1 cellular context compared by ENCODE assay signal in genomic region chr11:62880231-62880802, GRCh38.
TF ChIP-seq lines count a peak whose summit lies in the region.

No MANE protein-coding gene starts in this region.

TF ChIP-seq in K562, 482 proteins besides CTCF, POLR2A, EP300 and RAD21:
- TF ChIP-seq KLF16 (IDR thresholded peaks at IDR 0.05): 0 out of 2 replicates have a peak, but pooled peaks have one; percentile 11
- peak; percentile 4; the same call in 1 of the 2 replicates for TF ChIP-seq ETV1 (tag; conservative IDR thresholded peaks at IDR 0.05; ENCODE audit: low read depth)
- no peak for TF ChIP-seq ZBTB8A (IDR thresholded peaks at IDR 0.05; ENCODE audit: partially characterized antibody)
- no peak for TF ChIP-seq L3MBTL2 (IDR thresholded peaks at IDR 0.05)
- TF ChIP-seq SAFB2 (IDR thresholded peaks at IDR 0.05; ENCODE audit: borderline replicate concordance, low read depth, low read length, severe bottlenecking): no peak
- TF ChIP-seq ZNF699 (CRISPR knock-in tag; IDR thresholded peaks at IDR 0.05; ENCODE audit: insufficient replicate concordance): no peak
- TF ChIP-seq SMARCE1 (IDR thresholded peaks at IDR 0.05): peak; percentile 35; the same call in 1 of the 2 replicates
- TF ChIP-seq ZNF431 (CRISPR knock-in tag; IDR thresholded peaks at IDR 0.05): peak; percentile 83
- 0 out of 2 replicates have a peak, but pooled peaks have one; percentile 3 for TF ChIP-seq CBFA2T3 (IDR thresholded peaks at IDR 0.05)
- no peak for TF ChIP-seq SMARCB1 (IDR thresholded peaks at IDR 0.05; ENCODE audit: insufficient read length, low read depth)
- TF ChIP-seq GTF2F1 (IDR thresholded peaks at IDR 0.05; ENCODE audit: low read depth, low read length): no peak
- peak; percentile 22; the same call in 1 of the 2 replicates for TF ChIP-seq MTA1 (IDR thresholded peaks at IDR 0.05; ENCODE audit: borderline replicate concordance)
- TF ChIP-seq ZNF239 (CRISPR knock-in tag; IDR thresholded peaks at IDR 0.05): no peak
- TF ChIP-seq FOXK2 (conservative IDR thresholded peaks at IDR 0.05 in 1 of 2, IDR thresholded peaks at IDR 0.05 in 1 of 2; ENCODE audit: low read depth in 2 of 2): no peak
- TF ChIP-seq ZNF586 (CRISPR knock-in tag; conservative IDR thresholded peaks at IDR 0.05): no peak
- TF ChIP-seq DPF2 (IDR thresholded peaks at IDR 0.05): peak; percentile 45; the same call in 1 of the 2 replicates
- 0 out of 2 replicates have a peak, but pooled peaks have one; percentile 38 for TF ChIP-seq MYC (IDR thresholded peaks at IDR 0.05; ENCODE audit: low read depth, low read length)
- no peak for TF ChIP-seq MYC (CRISPR knock-in tag; IDR thresholded peaks at IDR 0.05; ENCODE audit: borderline replicate concordance, low read depth)
- no peak for TF ChIP-seq MCM2 (IDR thresholded peaks at IDR 0.05; ENCODE audit: low read depth)
- 0 out of 2 replicates have a peak, but pooled peaks have one; percentile 3 for TF ChIP-seq ZBTB33 (CRISPR knock-in tag; IDR thresholded peaks at IDR 0.05)
- TF ChIP-seq BRF1 (IDR thresholded peaks at IDR 0.05; ENCODE audit: borderline replicate concordance, extremely low read depth, insufficient read length): no peak
- no peak for TF ChIP-seq CBX8 (IDR thresholded peaks at IDR 0.05; ENCODE audit: borderline replicate concordance, extremely low read depth, low read depth, low read length, poor library complexity, severe bottlenecking)
- no peak for TF ChIP-seq GTF2A2 (tag; IDR thresholded peaks at IDR 0.05)
- TF ChIP-seq MCM5 (IDR thresholded peaks at IDR 0.05; ENCODE audit: low read depth): no peak
- TF ChIP-seq RNF2 (IDR thresholded peaks at IDR 0.05): 0 out of 2 replicates have a peak, but pooled peaks have one; percentile 1
- peak; percentile 19 for TF ChIP-seq MEIS2 (IDR thresholded peaks at IDR 0.05; ENCODE audit: partially characterized antibody)
- peak; percentile 6; the same call in 1 of the 2 replicates for TF ChIP-seq TEAD4 (IDR thresholded peaks at IDR 0.05; ENCODE audit: low read length)
- no peak for TF ChIP-seq TEAD4 (CRISPR knock-in tag; IDR thresholded peaks at IDR 0.05; ENCODE audit: borderline replicate concordance)
- TF ChIP-seq U2AF1 (optimal IDR thresholded peaks at IDR 0.05; ENCODE audit: low read depth, low read length): no peak
- no peak for TF ChIP-seq NFE2L1 (tag; IDR thresholded peaks at IDR 0.05; ENCODE audit: borderline replicate concordance, low read depth)
- peak; percentile 42; the same call in 1 of the 2 replicates for TF ChIP-seq ZNF740 (CRISPR knock-in tag; IDR thresholded peaks at IDR 0.05)
- no peak for TF ChIP-seq ZNF740 (tag; IDR thresholded peaks at IDR 0.05)
- no peak for TF ChIP-seq CREB3 (tag; conservative IDR thresholded peaks at IDR 0.05; ENCODE audit: low read depth)
- peak; percentile 94 for TF ChIP-seq EGR1 (conservative IDR thresholded peaks at IDR 0.05)
- no peak for TF ChIP-seq ADNP (tag; IDR thresholded peaks at IDR 0.05)
- TF ChIP-seq TRIM24 (IDR thresholded peaks at IDR 0.05): no peak
- TF ChIP-seq ETV5 (CRISPR knock-in tag; IDR thresholded peaks at IDR 0.05; ENCODE audit: low read depth): peak; percentile 71
- TF ChIP-seq NCOA6 (IDR thresholded peaks at IDR 0.05): no peak
- 0 out of 2 replicates have a peak, but pooled peaks have one; percentile 22 for TF ChIP-seq MECOM (CRISPR knock-in tag; IDR thresholded peaks at IDR 0.05)
- TF ChIP-seq CREB1 (IDR thresholded peaks at IDR 0.05): no peak
- TF ChIP-seq CREB1 (CRISPR knock-in tag; IDR thresholded peaks at IDR 0.05): no peak
- no peak for TF ChIP-seq ATF6 (CRISPR knock-in tag; IDR thresholded peaks at IDR 0.05)
- no peak for TF ChIP-seq ZNF445 (CRISPR knock-in tag; IDR thresholded peaks at IDR 0.05; ENCODE audit: low read depth)
- 0 out of 2 replicates have a peak, but pooled peaks have one; percentile 21 for TF ChIP-seq SLC30A9 (CRISPR knock-in tag; IDR thresholded peaks at IDR 0.05)
- TF ChIP-seq PHB2 (IDR thresholded peaks at IDR 0.05; ENCODE audit: low read depth): no peak
- no peak for TF ChIP-seq NFE2 (IDR thresholded peaks at IDR 0.05; ENCODE audit: low read depth)
- TF ChIP-seq ZNF57 (CRISPR knock-in tag; IDR thresholded peaks at IDR 0.05): no peak
- TF ChIP-seq PCBP2 (IDR thresholded peaks at IDR 0.05; ENCODE audit: low read depth, low read length, poor library complexity, severe bottlenecking): no peak
- no peak for TF ChIP-seq RBBP5 (IDR thresholded peaks at IDR 0.05; ENCODE audit: borderline replicate concordance, insufficient read depth, low read length, poor library complexity, severe bottlenecking)
- peak; percentile 53; the same call in 1 of the 2 replicates for TF ChIP-seq ELF1 (tag; IDR thresholded peaks at IDR 0.05)
- peak in 1 of 3 experiments; percentile 21 for TF ChIP-seq YY1 (IDR thresholded peaks at IDR 0.05; ENCODE audit: borderline replicate concordance in 1 of 3, control insufficient read depth in 1 of 3, extremely low read depth in 1 of 3, insufficient read depth in 3 of 3, insufficient read length in 1 of 3, insufficient replicate concordance in 2 of 3, low read depth in 1 of 3, low read length in 2 of 3)
- TF ChIP-seq ID3 (CRISPR knock-in tag; IDR thresholded peaks at IDR 0.05): no peak
- 0 out of 2 replicates have a peak, but pooled peaks have one; percentile 28 for TF ChIP-seq ID3 (tag; IDR thresholded peaks at IDR 0.05)
- TF ChIP-seq ATF2 (CRISPR knock-in tag; IDR thresholded peaks at IDR 0.05): no peak
- peak; percentile 21; the same call in 1 of the 2 replicates for TF ChIP-seq BHLHE40 (IDR thresholded peaks at IDR 0.05; ENCODE audit: low read length)
- peak; percentile 60; the same call in 1 of the 2 replicates for TF ChIP-seq FOXM1 (IDR thresholded peaks at IDR 0.05; ENCODE audit: low read depth)
- no peak for TF ChIP-seq FOXM1 (CRISPR knock-in tag; IDR thresholded peaks at IDR 0.05; ENCODE audit: low read depth)
- no peak for TF ChIP-seq TCF3 (CRISPR knock-in tag; IDR thresholded peaks at IDR 0.05)
- peak; percentile 82; the same call in 1 of the 2 replicates for TF ChIP-seq HDGF (IDR thresholded peaks at IDR 0.05)
- TF ChIP-seq MYNN (IDR thresholded peaks at IDR 0.05): no peak
- no peak for TF ChIP-seq MYNN (CRISPR knock-in tag; IDR thresholded peaks at IDR 0.05)
- no peak for TF ChIP-seq GABPB2 (CRISPR knock-in tag; conservative IDR thresholded peaks at IDR 0.05)
- no peak for TF ChIP-seq TCFL5 (CRISPR knock-in tag; conservative IDR thresholded peaks at IDR 0.05)
- peak; percentile 43; the same call in 1 of the 2 replicates for TF ChIP-seq E2F1 (CRISPR knock-in tag; IDR thresholded peaks at IDR 0.05)
- no peak for TF ChIP-seq POLR2AphosphoS5 (IDR thresholded peaks at IDR 0.05; ENCODE audit: control insufficient read depth, insufficient read depth, low read depth, low read length)
- peak; percentile 85 for TF ChIP-seq NFIC (IDR thresholded peaks at IDR 0.05)
- no peak for TF ChIP-seq KLF13 (tag; IDR thresholded peaks at IDR 0.05; ENCODE audit: borderline replicate concordance, low read depth)
- no peak for TF ChIP-seq FOXJ2 (tag; IDR thresholded peaks at IDR 0.05)
- no peak for TF ChIP-seq ZC3H8 (IDR thresholded peaks at IDR 0.05)
- no peak for TF ChIP-seq PCBP1 (IDR thresholded peaks at IDR 0.05; ENCODE audit: low read depth, low read length, poor library complexity, severe bottlenecking)
- TF ChIP-seq CREBBP (IDR thresholded peaks at IDR 0.05; ENCODE audit: low read depth, low read length): no peak
- TF ChIP-seq ZFP30 (CRISPR knock-in tag; IDR thresholded peaks at IDR 0.05; ENCODE audit: borderline replicate concordance): no peak
- peak; percentile 26; the same call in 1 of the 2 replicates for TF ChIP-seq BACH1 (tag; IDR thresholded peaks at IDR 0.05)
